ENCODE assay signal across 1 cellular context in the genomic region with DNA sequence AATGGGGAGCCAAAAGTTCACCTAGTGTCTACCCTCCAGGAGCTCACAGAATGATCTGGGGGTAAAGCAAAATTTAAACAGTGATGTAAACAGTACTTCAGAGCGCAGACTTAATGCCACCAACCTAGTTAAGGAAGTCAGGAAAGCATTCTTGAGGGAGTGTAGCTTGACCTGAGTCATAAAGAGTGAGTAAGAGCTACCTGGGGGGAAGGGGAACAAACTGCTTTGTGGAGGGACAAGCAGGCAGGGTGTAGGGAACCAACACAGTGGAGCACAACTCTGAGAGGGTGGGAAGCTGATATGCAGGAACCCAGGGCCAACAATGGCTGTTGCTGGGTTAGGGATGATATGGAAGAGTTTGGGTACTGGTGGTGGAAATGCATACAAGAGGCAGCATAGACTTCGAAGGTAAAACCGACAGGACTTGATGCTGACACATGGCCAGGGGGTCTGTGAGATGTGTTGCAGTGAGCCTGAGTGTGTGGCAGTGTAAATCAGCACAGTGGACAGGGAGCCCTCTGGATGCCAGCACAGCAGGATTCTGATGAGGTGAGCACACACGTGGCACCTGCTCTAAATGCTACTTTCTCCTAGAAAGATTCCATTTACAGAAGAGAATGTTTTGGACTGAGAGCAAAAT.
TF ChIP-seq lines count a peak whose summit lies in the region.

No MANE protein-coding gene starts in this region.

TF ChIP-seq in K562, 482 proteins besides CTCF, POLR2A, EP300 and RAD21 (continued from another document):
- TF ChIP-seq, protein P1, sequence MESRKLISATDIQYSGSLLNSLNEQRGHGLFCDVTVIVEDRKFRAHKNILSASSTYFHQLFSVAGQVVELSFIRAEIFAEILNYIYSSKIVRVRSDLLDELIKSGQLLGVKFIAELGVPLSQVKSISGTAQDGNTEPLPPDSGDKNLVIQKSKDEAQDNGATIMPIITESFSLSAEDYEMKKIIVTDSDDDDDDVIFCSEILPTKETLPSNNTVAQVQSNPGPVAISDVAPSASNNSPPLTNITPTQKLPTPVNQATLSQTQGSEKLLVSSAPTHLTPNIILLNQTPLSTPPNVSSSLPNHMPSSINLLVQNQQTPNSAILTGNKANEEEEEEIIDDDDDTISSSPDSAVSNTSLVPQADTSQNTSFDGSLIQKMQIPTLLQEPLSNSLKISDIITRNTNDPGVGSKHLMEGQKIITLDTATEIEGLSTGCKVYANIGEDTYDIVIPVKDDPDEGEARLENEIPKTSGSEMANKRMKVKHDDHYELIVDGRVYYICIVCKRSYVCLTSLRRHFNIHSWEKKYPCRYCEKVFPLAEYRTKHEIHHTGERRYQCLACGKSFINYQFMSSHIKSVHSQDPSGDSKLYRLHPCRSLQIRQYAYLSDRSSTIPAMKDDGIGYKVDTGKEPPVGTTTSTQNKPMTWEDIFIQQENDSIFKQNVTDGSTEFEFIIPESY (CRISPR knock-in tag; IDR thresholded peaks at IDR 0.05): no peak
- TF ChIP-seq FOSL1 (tag; conservative IDR thresholded peaks at IDR 0.05): peak; percentile 64
